Comparison of ENCODE assay signal across 8 cellular contexts in the genomic region with DNA sequence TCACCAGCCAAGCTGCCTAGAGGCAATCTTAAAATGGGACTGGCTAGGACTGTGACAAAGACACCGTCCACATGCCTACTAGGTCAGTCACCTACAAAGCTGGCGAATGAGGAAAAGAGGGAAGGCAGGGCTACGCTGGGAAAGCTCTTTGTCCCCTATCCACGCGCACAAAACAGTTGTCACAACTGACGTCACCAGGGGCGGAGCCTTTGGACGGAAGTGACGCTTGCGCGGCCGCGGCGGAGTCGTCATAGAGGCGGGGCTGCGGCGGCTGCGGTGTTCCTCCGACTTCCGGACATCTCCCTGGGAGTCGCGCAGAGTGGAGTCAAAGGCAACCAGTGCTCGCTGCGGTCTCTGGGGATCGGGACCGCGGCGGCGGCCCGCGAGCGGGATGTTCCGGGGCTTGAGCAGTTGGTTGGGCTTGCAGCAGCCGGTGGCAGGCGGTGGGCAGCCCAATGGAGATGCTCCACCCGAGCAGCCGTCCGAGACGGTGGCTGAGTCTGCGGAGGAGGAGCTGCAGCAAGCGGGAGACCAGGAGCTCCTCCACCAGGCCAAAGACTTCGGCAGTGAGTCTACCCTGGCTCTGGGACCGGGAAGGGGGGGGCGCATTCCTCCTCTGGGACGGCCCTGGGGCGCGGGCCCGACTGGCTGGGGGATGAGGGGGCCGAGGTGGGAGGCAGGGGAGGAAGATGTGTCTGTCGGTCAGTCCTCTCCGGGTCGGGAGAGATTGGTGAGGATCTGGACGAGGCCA. TPM values are rescaled to one million over a fixed set of nuclear protein-coding genes. Genes with fewer than 3 reads are reported as not detected.
DNase-seq lines count a peak whose midpoint lies in the region; ATAC-seq and TF ChIP-seq lines count a peak whose summit lies in the region.

Gene SYAP1, plus strand, starts transcription at position 279 of the 751 bp plus-strand sequence. Its CDS starts 113 bp downstream, at position 392.

- no peaks in the 10 kb centered on the region for H3K27me3 ChIP-seq in PC-3 (ENCODE audit: low read length)

- peak within 1 kb of the TSS; percentile 91 for H3K9ac ChIP-seq in PC-3 (ENCODE audit: low read length)

- H3K36me3 ChIP-seq in PC-3 (ENCODE audit: low read depth, low read length), result 0 out of 2 replicates have a peak, but pooled peaks cover 2% of the 10 kb centered on the region
- no peaks in the 10 kb centered on the region for H3K36me3 ChIP-seq in mucosa of descending colon (ENCODE audit: low read depth)

- peaks cover 38% of the 10 kb centered on the region for H4K20me1 ChIP-seq in PC-3 (ENCODE audit: low read length)

- peak; percentile 99 for ATAC-seq in GM21576 (IDR thresholded peaks at IDR 0.05; ENCODE audit: unreplicated experiment)
- peak; percentile 94 for ATAC-seq in PC-3
- peak; percentile 98 for ATAC-seq in mucosa of descending colon

- H3K9me2 ChIP-seq in PC-3 (replicated peaks; ENCODE audit: low read length), result no peaks in the 10 kb centered on the region

- BruUV-seq in PC-3 (replicated peaks; lab: Mats Ljungman, UMichigan), result no TSS peak

- H3K4me3 ChIP-seq in PC-3 (ENCODE audit: low read length) (peak within 1 kb of the TSS; percentile 99), mucosa of descending colon (peak within 1 kb of the TSS; percentile 30)

- H3K9me3 ChIP-seq in PC-3 (ENCODE audit: low read length), result no peaks in the 10 kb centered on the region
- H3K9me3 ChIP-seq in mucosa of descending colon, result no peaks in the 10 kb centered on the region

- H3K79me2 ChIP-seq in PC-3 (ENCODE audit: low read length), result peaks cover 50% of the 10 kb centered on the region

- intact Hi-C loops in PC-3 (cut with micrococcal nuclease) (no loop called here), mucosa of descending colon (cut with DNase I, micrococcal nuclease) (no loop called here)

- H3K27ac ChIP-seq in PC-3 (ENCODE audit: low read length) (peak within 1 kb of the TSS; percentile 94), epithelial cell of prostate (peak within 1 kb of the TSS; percentile 75)

- H3K4me2 ChIP-seq in PC-3 (ENCODE audit: low read length), result peak within 1 kb of the TSS; percentile 88

- TF ChIP-seq RAD21 in Ishikawa (IDR thresholded peaks at IDR 0.05; ENCODE audit: low read depth), result no peak

- CTCF ChIA-PET in PC-3 (lab: Charles Lee), result interaction anchor here (1.3 kb wide), 1 partner anchor 24 kb away, joined by 5 read pairs; no protein-coding TSS in a partner anchor

- DNase-seq in DMS114 treated with DMSO at 0.1 percent for 48 hours (lab: John Stamatoyannopoulos, UW; ENCODE audit: unreplicated experiment) (peak; percentile 85), PC-3 (peak; percentile 98), activated T-cell treated with anti-CD3 and anti-CD28 coated beads for 48 hours (ENCODE audit: low read depth) (peak; percentile 85), epithelial cell of prostate (ENCODE audit: low read depth, low spot score) (peak; percentile 78), mucosa of descending colon (peak; percentile 94 to 98 (median 96))
- DNase-seq in stimulated activated CD8-positive, alpha-beta memory T cell treated with anti-CD3 and anti-CD28 coated beads, Interleukin-4, amount 100 ng/mL, for 24 hours (ENCODE audit: low read depth), result peak; percentile 97

- H3F3A ChIP-seq in PC-3 (ENCODE audit: low read length, unreplicated experiment), result no peaks in the 10 kb centered on the region

- TF ChIP-seq CTCF in PC-3 (conservative IDR thresholded peaks at IDR 0.05; ENCODE audit: low read depth, low read length) (no peak), mucosa of descending colon (IDR thresholded peaks at IDR 0.05) (no peak)

- TF ChIP-seq EP300 in Ishikawa (IDR thresholded peaks at IDR 0.05; ENCODE audit: borderline replicate concordance), result no peak

- peaks cover 17% of the 10 kb centered on the region for H3K4me1 ChIP-seq in PC-3 (ENCODE audit: insufficient read depth, low read length)
- peaks cover 4% of the 10 kb centered on the region for H3K4me1 ChIP-seq in mucosa of descending colon (ENCODE audit: low read depth)

- POLR2A ChIA-PET in PC-3 (lab: Charles Lee; ENCODE audit: unreplicated experiment), result interaction anchor here (0.5 to 0.7 kb wide), 6 partner anchors 103 to 1233 kb away, joined by 3 to 7 read pairs (median 4); partner anchors contain the start of gene RBBP7

- H2AFZ ChIP-seq in PC-3 (ENCODE audit: low read length), result peak within 1 kb of the TSS; percentile 64

TF ChIP-seq in Ishikawa, 13 proteins besides CTCF, POLR2A, EP300 and RAD21:
- TF ChIP-seq FOXM1 (IDR thresholded peaks at IDR 0.05; ENCODE audit: borderline replicate concordance, low read depth), result no peak
- 0 out of 2 replicates have a peak, but pooled peaks have one; percentile 18 for TF ChIP-seq USF1 (IDR thresholded peaks at IDR 0.05)
- TF ChIP-seq YY1 (IDR thresholded peaks at IDR 0.05; ENCODE audit: low read depth), result no peak
- peak; percentile 57 for TF ChIP-seq MAX (IDR thresholded peaks at IDR 0.05)
- TF ChIP-seq TEAD4 (IDR thresholded peaks at IDR 0.05), result peak; percentile 28; the same call in 1 of the 2 replicates
- no peak for TF ChIP-seq EGR1 (IDR thresholded peaks at IDR 0.05)
- TF ChIP-seq CREB1 (IDR thresholded peaks at IDR 0.05; ENCODE audit: low read depth), result peak; percentile 95
- no peak for TF ChIP-seq CEBPB (IDR thresholded peaks at IDR 0.05)
- peak; percentile 81 for TF ChIP-seq TAF1 (IDR thresholded peaks at IDR 0.05; ENCODE audit: low read depth)

RNA-seq across cellular contexts. Expression of gene SYAP1, which starts in this region (rescaled TPM):
- 51.9 and 55.3 TPM in 2 replicates for total RNA-seq in PC-3 (2014; rRNA removed)
- 10 to 100 TPM; 35.0 to 53.4 (median 46.9) TPM for total RNA-seq in mucosa of descending colon

Comparison
In these comparisons a context has a peak if more than half of its experiments do, and no peak if none do; other contexts are left out.
1. Peak in every context shown above with its lines: DNase-seq, ATAC-seq, H3K4me3 ChIP-seq and H3K27ac ChIP-seq.